ENCODE assay signal across 1 cellular context in genomic region chr20:39985276-39985675, GRCh38.
TF ChIP-seq lines count a peak whose summit lies in the region.

No MANE protein-coding gene starts in this region.

TF ChIP-seq in GM23338, 12 proteins besides CTCF, POLR2A, EP300 and RAD21 (continued from another document):
- TF ChIP-seq ZNF462 (CRISPR knock-in tag; IDR thresholded peaks at IDR 0.05) (no peak), POLR2AphosphoS5 (IDR thresholded peaks at IDR 0.05; ENCODE audit: low read depth) (no peak), ZNF331 (CRISPR knock-in tag; IDR thresholded peaks at IDR 0.05; ENCODE audit: low read depth) (no peak), ZNF114 (CRISPR knock-in tag; IDR thresholded peaks at IDR 0.05) (no peak), ETS1 (IDR thresholded peaks at IDR 0.05) (no peak), STAT1 (IDR thresholded peaks at IDR 0.05; ENCODE audit: unreplicated experiment) (no peak), NANOG (IDR thresholded peaks at IDR 0.05; ENCODE audit: borderline replicate concordance) (no peak), EZH2 (IDR thresholded peaks at IDR 0.05; ENCODE audit: low read depth, unreplicated experiment) (no peak), REST (IDR thresholded peaks at IDR 0.05; ENCODE audit: unreplicated experiment) (no peak)
